ENCODE assay signal across 2 cellular contexts in the genomic region with DNA sequence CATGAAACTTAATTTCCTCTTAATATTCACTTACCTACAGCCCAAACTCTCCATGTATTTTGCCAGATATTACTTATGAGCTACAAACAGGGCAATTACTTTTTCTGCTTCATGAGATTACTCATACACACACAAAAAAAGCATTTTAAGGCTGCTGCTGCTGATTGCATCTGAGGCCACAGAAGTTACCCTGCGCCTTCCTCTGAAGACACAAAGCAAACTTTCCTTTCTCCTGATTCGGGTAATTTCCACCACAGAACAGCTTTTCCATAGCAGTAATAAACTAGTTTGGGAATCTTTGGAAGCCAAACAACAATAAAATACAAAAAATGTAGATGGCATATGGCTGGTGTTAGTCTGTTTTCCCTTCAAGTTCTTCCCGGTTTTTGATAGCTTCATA.
TF ChIP-seq lines count a peak whose summit lies in the region.

No MANE protein-coding gene starts in this region.

TF ChIP-seq in HepG2, 621 proteins besides CTCF, POLR2A, EP300 and RAD21:
- TF ChIP-seq RAD51 (IDR thresholded peaks at IDR 0.05; ENCODE audit: borderline replicate concordance) = no peak
- TF ChIP-seq GLI4 (CRISPR knock-in tag; IDR thresholded peaks at IDR 0.05; ENCODE audit: borderline replicate concordance) = no peak
- TF ChIP-seq PRMT3 (CRISPR knock-in tag; IDR thresholded peaks at IDR 0.05; ENCODE audit: borderline replicate concordance, low read depth) = no peak
- TF ChIP-seq, protein P1, sequence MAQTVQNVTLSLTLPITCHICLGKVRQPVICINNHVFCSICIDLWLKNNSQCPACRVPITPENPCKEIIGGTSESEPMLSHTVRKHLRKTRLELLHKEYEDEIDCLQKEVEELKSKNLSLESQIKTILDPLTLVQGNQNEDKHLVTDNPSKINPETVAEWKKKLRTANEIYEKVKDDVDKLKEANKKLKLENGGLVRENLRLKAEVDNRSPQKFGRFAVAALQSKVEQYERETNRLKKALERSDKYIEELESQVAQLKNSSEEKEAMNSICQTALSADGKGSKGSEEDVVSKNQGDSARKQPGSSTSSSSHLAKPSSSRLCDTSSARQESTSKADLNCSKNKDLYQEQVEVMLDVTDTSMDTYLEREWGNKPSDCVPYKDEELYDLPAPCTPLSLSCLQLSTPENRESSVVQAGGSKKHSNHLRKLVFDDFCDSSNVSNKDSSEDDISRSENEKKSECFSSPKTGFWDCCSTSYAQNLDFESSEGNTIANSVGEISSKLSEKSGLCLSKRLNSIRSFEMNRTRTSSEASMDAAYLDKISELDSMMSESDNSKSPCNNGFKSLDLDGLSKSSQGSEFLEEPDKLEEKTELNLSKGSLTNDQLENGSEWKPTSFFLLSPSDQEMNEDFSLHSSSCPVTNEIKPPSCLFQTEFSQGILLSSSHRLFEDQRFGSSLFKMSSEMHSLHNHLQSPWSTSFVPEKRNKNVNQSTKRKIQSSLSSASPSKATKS (CRISPR knock-in tag; IDR thresholded peaks at IDR 0.05) = no peak
- TF ChIP-seq, protein P2, sequence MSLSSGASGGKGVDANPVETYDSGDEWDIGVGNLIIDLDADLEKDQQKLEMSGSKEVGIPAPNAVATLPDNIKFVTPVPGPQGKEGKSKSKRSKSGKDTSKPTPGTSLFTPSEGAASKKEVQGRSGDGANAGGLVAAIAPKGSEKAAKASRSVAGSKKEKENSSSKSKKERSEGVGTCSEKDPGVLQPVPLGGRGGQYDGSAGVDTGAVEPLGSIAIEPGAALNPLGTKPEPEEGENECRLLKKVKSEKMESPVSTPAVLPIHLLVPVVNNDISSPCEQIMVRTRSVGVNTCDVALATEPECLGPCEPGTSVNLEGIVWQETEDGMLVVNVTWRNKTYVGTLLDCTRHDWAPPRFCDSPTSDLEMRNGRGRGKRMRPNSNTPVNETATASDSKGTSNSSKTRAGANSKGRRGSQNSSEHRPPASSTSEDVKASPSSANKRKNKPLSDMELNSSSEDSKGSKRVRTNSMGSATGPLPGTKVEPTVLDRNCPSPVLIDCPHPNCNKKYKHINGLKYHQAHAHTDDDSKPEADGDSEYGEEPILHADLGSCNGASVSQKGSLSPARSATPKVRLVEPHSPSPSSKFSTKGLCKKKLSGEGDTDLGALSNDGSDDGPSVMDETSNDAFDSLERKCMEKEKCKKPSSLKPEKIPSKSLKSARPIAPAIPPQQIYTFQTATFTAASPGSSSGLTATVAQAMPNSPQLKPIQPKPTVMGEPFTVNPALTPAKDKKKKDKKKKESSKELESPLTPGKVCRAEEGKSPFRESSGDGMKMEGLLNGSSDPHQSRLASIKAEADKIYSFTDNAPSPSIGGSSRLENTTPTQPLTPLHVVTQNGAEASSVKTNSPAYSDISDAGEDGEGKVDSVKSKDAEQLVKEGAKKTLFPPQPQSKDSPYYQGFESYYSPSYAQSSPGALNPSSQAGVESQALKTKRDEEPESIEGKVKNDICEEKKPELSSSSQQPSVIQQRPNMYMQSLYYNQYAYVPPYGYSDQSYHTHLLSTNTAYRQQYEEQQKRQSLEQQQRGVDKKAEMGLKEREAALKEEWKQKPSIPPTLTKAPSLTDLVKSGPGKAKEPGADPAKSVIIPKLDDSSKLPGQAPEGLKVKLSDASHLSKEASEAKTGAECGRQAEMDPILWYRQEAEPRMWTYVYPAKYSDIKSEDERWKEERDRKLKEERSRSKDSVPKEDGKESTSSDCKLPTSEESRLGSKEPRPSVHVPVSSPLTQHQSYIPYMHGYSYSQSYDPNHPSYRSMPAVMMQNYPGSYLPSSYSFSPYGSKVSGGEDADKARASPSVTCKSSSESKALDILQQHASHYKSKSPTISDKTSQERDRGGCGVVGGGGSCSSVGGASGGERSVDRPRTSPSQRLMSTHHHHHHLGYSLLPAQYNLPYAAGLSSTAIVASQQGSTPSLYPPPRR (CRISPR knock-in tag; IDR thresholded peaks at IDR 0.05; ENCODE audit: borderline replicate concordance) = no peak
- no peak for TF ChIP-seq MXD4 (CRISPR knock-in tag; IDR thresholded peaks at IDR 0.05)
- no peak for TF ChIP-seq RARG (CRISPR knock-in tag; IDR thresholded peaks at IDR 0.05; ENCODE audit: low read depth)
- TF ChIP-seq, protein P3, sequence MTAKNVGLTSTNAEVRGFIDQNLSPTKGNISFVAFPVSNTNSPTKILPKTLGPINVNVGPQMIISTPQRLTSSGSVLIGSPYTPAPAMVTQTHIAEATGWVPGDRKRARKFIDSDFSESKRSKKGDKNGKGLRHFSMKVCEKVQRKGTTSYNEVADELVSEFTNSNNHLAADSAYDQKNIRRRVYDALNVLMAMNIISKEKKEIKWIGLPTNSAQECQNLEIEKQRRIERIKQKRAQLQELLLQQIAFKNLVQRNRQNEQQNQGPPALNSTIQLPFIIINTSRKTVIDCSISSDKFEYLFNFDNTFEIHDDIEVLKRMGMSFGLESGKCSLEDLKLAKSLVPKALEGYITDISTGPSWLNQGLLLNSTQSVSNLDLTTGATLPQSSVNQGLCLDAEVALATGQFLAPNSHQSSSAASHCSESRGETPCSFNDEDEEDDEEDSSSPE (CRISPR knock-in tag; IDR thresholded peaks at IDR 0.05) = no peak
- no peak for TF ChIP-seq HDAC6 (IDR thresholded peaks at IDR 0.05; ENCODE audit: low read depth, low read length)
- no peak for TF ChIP-seq ZNF232 (CRISPR knock-in tag; IDR thresholded peaks at IDR 0.05; ENCODE audit: borderline replicate concordance)
- TF ChIP-seq ZNF550 (CRISPR knock-in tag; IDR thresholded peaks at IDR 0.05; ENCODE audit: borderline replicate concordance) = no peak
- no peak for TF ChIP-seq SUZ12 (IDR thresholded peaks at IDR 0.05; ENCODE audit: low read depth, low read length)
- no peak for TF ChIP-seq ZNF451 (CRISPR knock-in tag; IDR thresholded peaks at IDR 0.05)

TF ChIP-seq in GM12878, 131 proteins besides CTCF, POLR2A, EP300 and RAD21:
- TF ChIP-seq RUNX3 (IDR thresholded peaks at IDR 0.05; ENCODE audit: low read length) (peak; percentile 30; the same call in 1 of the 2 replicates), BCL11A (IDR thresholded peaks at IDR 0.05; ENCODE audit: low read depth, low read length) (no peak), BHLHE40 (IDR thresholded peaks at IDR 0.05; ENCODE audit: borderline replicate concordance in 1 of 2, low read depth in 2 of 2, low read length in 1 of 2) (no peak), MYC (IDR thresholded peaks at IDR 0.05; ENCODE audit: insufficient read depth, insufficient read length, insufficient replicate concordance, low read length, severe bottlenecking) (no peak), CBFB (IDR thresholded peaks at IDR 0.05; ENCODE audit: low read depth) (no peak), SP1 (IDR thresholded peaks at IDR 0.05; ENCODE audit: low read depth, low read length) (no peak)
TF ChIP-seq in GM12878: peak in this region for 1.
